Comparison of ENCODE assay signal across 23 cellular contexts in the genomic region with DNA sequence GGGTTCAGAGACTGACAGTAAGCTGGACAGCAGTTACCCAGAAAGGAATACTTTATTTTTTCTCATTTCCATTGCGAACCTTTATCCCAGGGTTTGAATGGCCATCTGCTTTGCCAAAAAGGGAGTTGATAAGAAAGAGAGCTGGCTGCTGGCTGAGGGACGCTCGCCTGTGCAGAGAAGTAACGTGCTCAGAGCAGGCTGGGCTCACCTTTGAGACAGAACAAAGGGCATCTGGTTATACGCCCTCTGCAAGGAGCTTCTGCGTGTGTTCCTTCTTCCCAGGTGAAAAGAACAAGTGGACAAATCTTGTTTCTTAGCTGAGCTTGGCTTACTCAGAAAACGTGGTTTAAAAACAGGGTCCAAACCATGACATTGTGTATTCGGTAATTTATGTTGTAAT.
"Had no signal": no experiment of that assay in that cellular context is flagged by ENCODE, and none has a peak within 500 bp of the region (broad histone marks: within the 10 kb centered on the region; RNA-seq: fewer than 3 reads in every experiment).

No MANE protein-coding gene starts in this region.

- H3K27ac Mint-ChIP-seq: memory B cell; mesothelial cell of epicardium; naive thymus-derived CD4-positive, alpha-beta T cell had no signal

- FAIRE-seq: endometrium had no signal

- H3K27ac ChIP-seq: esophagus squamous epithelium, left lung, lower lobe of right lung, skin epidermis, suprapubic skin, thyroid gland, upper lobe of right lung, vagina had no signal

- ATAC-seq: gastroesophageal sphincter; left lung; lower lobe of right lung; naive thymus-derived CD4-positive, alpha-beta T cell; upper lobe of right lung had no signal

- H3K27me3 ChIP-seq: dorsolateral prefrontal cortex, esophagus squamous epithelium, gastroesophageal sphincter, sigmoid colon, suprapubic skin, thyroid gland, upper lobe of right lung, vagina had no signal

- DNase-seq: central memory CD4-positive, alpha-beta T cell; cortex of kidney; dorsolateral prefrontal cortex; effector memory CD4-positive, alpha-beta T cell; esophagus squamous epithelium; foreskin fibroblast; left lung; lower lobe of right lung; naive thymus-derived CD4-positive, alpha-beta T cell; posterior cingulate gyrus; sigmoid colon; stimulated activated CD4-positive, alpha-beta T cell treated with anti-CD3 and anti-CD28 coated beads, Interleukin-12 subunit alpha, Interleukin-12 subunit beta, amount 100 ng/mL, for 4 hours; stimulated activated CD4-positive, alpha-beta T cell treated with anti-CD3 and anti-CD28 coated beads, Interleukin-2, amount 100 ng/mL, for 48 hours; stimulated activated naive CD4-positive, alpha-beta T cell treated with Interleukin-2 at 50 U/mL for 16 hours; thyroid gland; upper lobe of right lung had no signal

- H3K9me3 ChIP-seq: esophagus squamous epithelium, gastroesophageal sphincter, left lung, lower lobe of right lung, sigmoid colon, suprapubic skin, thyroid gland, upper lobe of right lung, vagina had no signal

- H3K9me3 Mint-ChIP-seq: memory B cell had no signal

- H3K4me3 ChIP-seq: esophagus squamous epithelium, gastroesophageal sphincter, left lung, lower lobe of right lung, sigmoid colon, skin epidermis, suprapubic skin, thyroid gland, upper lobe of right lung, vagina had no signal

- H3K4me3 Mint-ChIP-seq: memory B cell; mesothelial cell of epicardium; naive thymus-derived CD4-positive, alpha-beta T cell had no signal

- H3K36me3 Mint-ChIP-seq: memory B cell; naive thymus-derived CD4-positive, alpha-beta T cell had no signal
